In genomic region chr20:47606414-47607207, GRCh38 we compare ENCODE assay signal across 1 cellular context.
TF ChIP-seq lines count a peak whose summit lies in the region.

No MANE protein-coding gene starts in this region.

TF ChIP-seq in K562, 482 proteins besides CTCF, POLR2A, EP300 and RAD21 (continued from another document and continues in another):
- peak; percentile 38 for TF ChIP-seq PKNOX1 (IDR thresholded peaks at IDR 0.05)
- no peak; the same call in 1 of the 2 replicates for TF ChIP-seq ILF3 (IDR thresholded peaks at IDR 0.05; ENCODE audit: borderline replicate concordance)
- no peak for TF ChIP-seq HNRNPK (IDR thresholded peaks at IDR 0.05; ENCODE audit: low read depth, low read length, poor library complexity, severe bottlenecking)
- TF ChIP-seq CBX3 (IDR thresholded peaks at IDR 0.05; ENCODE audit: borderline replicate concordance in 1 of 2, low read length in 2 of 2) = no peak; a peak in 1 of 3 replicates
- TF ChIP-seq ZNF395 (CRISPR knock-in tag; IDR thresholded peaks at IDR 0.05) = peak; percentile 5; the same call in 1 of the 2 replicates
- TF ChIP-seq ZNF584 (CRISPR knock-in tag; IDR thresholded peaks at IDR 0.05; ENCODE audit: low read depth) = peak; percentile 84
- no peak for TF ChIP-seq FOXO4 (CRISPR knock-in tag; IDR thresholded peaks at IDR 0.05)
- no peak for TF ChIP-seq ZNF239 (CRISPR knock-in tag; IDR thresholded peaks at IDR 0.05)
- no peak for TF ChIP-seq L3MBTL2 (IDR thresholded peaks at IDR 0.05)
- TF ChIP-seq ZBTB26 (CRISPR knock-in tag; IDR thresholded peaks at IDR 0.05) = no peak
- TF ChIP-seq ELF1 (tag; IDR thresholded peaks at IDR 0.05) = no peak
- TF ChIP-seq SREBF1 (IDR thresholded peaks at IDR 0.05; ENCODE audit: borderline replicate concordance, low read depth, low read length) = no peak
- no peak for TF ChIP-seq SMARCA4 (IDR thresholded peaks at IDR 0.05)
- TF ChIP-seq KAT2B (IDR thresholded peaks at IDR 0.05; ENCODE audit: low read depth, low read length) = no peak
- TF ChIP-seq POLR2AphosphoS5 (IDR thresholded peaks at IDR 0.05; ENCODE audit: control insufficient read depth, insufficient read depth, low read depth, low read length) = no peak
- no peak for TF ChIP-seq KDM1A (IDR thresholded peaks at IDR 0.05)
- TF ChIP-seq NCOR1 (IDR thresholded peaks at IDR 0.05) = no peak
- no peak for TF ChIP-seq ZNF263 (CRISPR knock-in tag; IDR thresholded peaks at IDR 0.05; ENCODE audit: borderline replicate concordance)
- 0 out of 2 replicates have a peak, but pooled peaks have one; percentile 34 for TF ChIP-seq ZZZ3 (IDR thresholded peaks at IDR 0.05)
- no peak for TF ChIP-seq HEY1 (CRISPR knock-in tag; IDR thresholded peaks at IDR 0.05; ENCODE audit: borderline replicate concordance)
- TF ChIP-seq YBX1 (IDR thresholded peaks at IDR 0.05) = no peak
- TF ChIP-seq PATZ1 (CRISPR knock-in tag; IDR thresholded peaks at IDR 0.05; ENCODE audit: borderline replicate concordance) = no peak
- no peak for TF ChIP-seq PBX2 (CRISPR knock-in tag; IDR thresholded peaks at IDR 0.05; ENCODE audit: low read depth)
- peak; percentile 5; the same call in 1 of the 2 replicates for TF ChIP-seq PBX2 (tag; conservative IDR thresholded peaks at IDR 0.05; ENCODE audit: low read depth)
- 0 out of 2 replicates have a peak, but pooled peaks have one; percentile 11 for TF ChIP-seq TAF7 (tag; IDR thresholded peaks at IDR 0.05)
- TF ChIP-seq ZNF766 (CRISPR knock-in tag; conservative IDR thresholded peaks at IDR 0.05) = peak; percentile 16; the same call in 1 of the 2 replicates
- TF ChIP-seq RHOXF2B (CRISPR knock-in tag; conservative IDR thresholded peaks at IDR 0.05) = no peak
- no peak for TF ChIP-seq NR4A1 (CRISPR knock-in tag; IDR thresholded peaks at IDR 0.05)
- TF ChIP-seq NR4A1 (tag; IDR thresholded peaks at IDR 0.05) = peak; percentile 76
- TF ChIP-seq SIN3B (IDR thresholded peaks at IDR 0.05; ENCODE audit: low read depth) = no peak
- TF ChIP-seq HDAC8 (tag; IDR thresholded peaks at IDR 0.05) = no peak
- no peak for TF ChIP-seq PHB (CRISPR knock-in tag; IDR thresholded peaks at IDR 0.05)
- TF ChIP-seq VEZF1 (CRISPR knock-in tag; IDR thresholded peaks at IDR 0.05) = no peak; the same call in 1 of the 2 replicates
- TF ChIP-seq PTRF (tag; IDR thresholded peaks at IDR 0.05) = 0 out of 2 replicates have a peak, but pooled peaks have one; percentile 42
- peak; percentile 80 for TF ChIP-seq ZNF592 (IDR thresholded peaks at IDR 0.05)
- 0 out of 2 replicates have a peak, but pooled peaks have one; percentile 9 for TF ChIP-seq SMAD3 (CRISPR knock-in tag; conservative IDR thresholded peaks at IDR 0.05)
- TF ChIP-seq SAP30 (IDR thresholded peaks at IDR 0.05; ENCODE audit: borderline replicate concordance, insufficient read depth, low read depth, low read length, poor library complexity, severe bottlenecking) = no peak
- no peak for TF ChIP-seq CREB3 (tag; conservative IDR thresholded peaks at IDR 0.05; ENCODE audit: low read depth)
- TF ChIP-seq BCLAF1 (IDR thresholded peaks at IDR 0.05; ENCODE audit: borderline replicate concordance in 1 of 2, control insufficient read depth in 1 of 2, low read depth in 2 of 2, low read length in 1 of 2) = no peak
- no peak for TF ChIP-seq TBP (optimal IDR thresholded peaks at IDR 0.05; ENCODE audit: low read depth, low read length)
- TF ChIP-seq RBFOX2 (IDR thresholded peaks at IDR 0.05; ENCODE audit: low read depth, low read length) = no peak; the same call in 1 of the 2 replicates
- peak; percentile 28; the same call in 1 of the 2 replicates for TF ChIP-seq ZNF75A (CRISPR knock-in tag; IDR thresholded peaks at IDR 0.05)
